In genomic region chr5:131254025-131254424, GRCh38 we compare ENCODE assay signal across 7 cellular contexts. TPM values are rescaled to one million over a fixed set of nuclear protein-coding genes. Genes with fewer than 3 reads are reported as not detected.
A peak's percentile ranks its signal among the peaks of the same experiment; 100 is the strongest.
DNase-seq lines count a peak whose midpoint lies in the region; ATAC-seq and TF ChIP-seq lines count a peak whose summit lies in the region.
"Not testable (repeated sequence)": the region's sequence is repeated elsewhere in the genome, so short reads cannot be mapped to it uniquely, and the experiment has no call there.

No MANE protein-coding gene starts in this region.

- H3K4me1 ChIP-seq in DND-41 (ENCODE audit: insufficient read depth, low read length) (peaks cover 40% of the 10 kb centered on the region), OCI-LY1 (ENCODE audit: insufficient read depth, low read length, severe bottlenecking) (peaks cover 87% of the 10 kb centered on the region)

- H3K9me3 ChIP-seq in DND-41 (ENCODE audit: insufficient read depth, low read length, severe bottlenecking); OCI-LY1 (ENCODE audit: low read length): not testable (repeated sequence)

- peaks cover 80% of the 10 kb centered on the region for H3K4me1 Mint-ChIP-seq in activated CD4-positive, alpha-beta T cell treated with anti-CD3 and anti-CD28 coated beads for 36 hours
- peaks cover 81% of the 10 kb centered on the region for H3K4me1 Mint-ChIP-seq in activated T-helper 1 cell treated with anti-CD3 and anti-CD28 coated beads, Interleukin-12 subunit alpha, Interleukin-12 subunit beta, Interleukin-2, Interleukin-4 antibody, amounts not matched to agents 30 ng/mL and 10 ng/mL and 1 ng/mL, durations not matched to agents 14 hours and 24 hours and 36 hours (ENCODE audit: low read depth)
- H3K4me1 Mint-ChIP-seq in activated naive CD8-positive, alpha-beta T cell treated with anti-CD3 and anti-CD28 coated beads, Interleukin-2, amount 10 ng/mL, durations not matched to agents 7 days and 5 days, result peaks cover 71% of the 10 kb centered on the region
- peaks cover 48% of the 10 kb centered on the region for H3K4me1 Mint-ChIP-seq in memory B cell
- peaks cover 80% of the 10 kb centered on the region for H3K4me1 Mint-ChIP-seq in stimulated activated memory B cell treated with anti-CD40 and anti-IgM and Interleukin-4, amounts not matched to agents 10 μg/mL and 1 μg/mL and 100 μg/mL, for 72 hours

- TF ChIP-seq CTCF in DND-41 (IDR thresholded peaks at IDR 0.05; ENCODE audit: borderline replicate concordance, extremely low read depth, low read length, poor library complexity, severe bottlenecking); OCI-LY1 (IDR thresholded peaks at IDR 0.05; ENCODE audit: low read length): not testable (repeated sequence)

- H2AFZ ChIP-seq in DND-41 (ENCODE audit: low read depth, low read length); OCI-LY1 (ENCODE audit: low read length): not testable (repeated sequence)

- not testable (repeated sequence) for H3F3A ChIP-seq in OCI-LY1 (ENCODE audit: insufficient read depth, low read length)

- not testable (repeated sequence) for H3K9me3 Mint-ChIP-seq in activated CD4-positive, alpha-beta T cell treated with anti-CD3 and anti-CD28 coated beads for 36 hours (ENCODE audit: low read depth); activated T-helper 1 cell treated with anti-CD3 and anti-CD28 coated beads, Interleukin-12 subunit alpha, Interleukin-12 subunit beta, Interleukin-2, Interleukin-4 antibody, amounts not matched to agents 30 ng/mL and 10 ng/mL and 1 ng/mL, durations not matched to agents 14 hours and 24 hours and 36 hours; activated naive CD8-positive, alpha-beta T cell treated with anti-CD3 and anti-CD28 coated beads, Interleukin-2, amount 10 ng/mL, durations not matched to agents 7 days and 5 days; memory B cell; stimulated activated memory B cell treated with anti-CD40 and anti-IgM and Interleukin-4, amounts not matched to agents 10 μg/mL and 1 μg/mL and 100 μg/mL, for 72 hours

- H3K4me2 ChIP-seq in DND-41 (ENCODE audit: insufficient read depth, low read length), result peak overlapping the region; percentile 76
- not testable (repeated sequence) for H3K4me2 ChIP-seq in OCI-LY1 (ENCODE audit: low read length)

- POLR2A ChIA-PET in activated CD4-positive, alpha-beta T cell treated with anti-CD3 and anti-CD28 coated beads for 36 hours (lab: Charles Lee), result interaction anchor here (0.6 to 3.9 kb wide), 6 partner anchors 11 to 120 kb away, joined by 3 to 50 read pairs (median 4); partner anchors contain the start of gene CDC42SE2
- POLR2A ChIA-PET in activated naive CD8-positive, alpha-beta T cell treated with anti-CD3 and anti-CD28 coated beads, Interleukin-2, amount 10 ng/mL, durations not matched to agents 7 days and 5 days (lab: Charles Lee), result interaction anchor here (0.8 to 5.2 kb wide), 9 partner anchors 11 to 126 kb away, joined by 3 to 113 read pairs (median 4); partner anchors contain the start of genes CDC42SE2 and HINT1

- H3K36me3 Mint-ChIP-seq in activated CD4-positive, alpha-beta T cell treated with anti-CD3 and anti-CD28 coated beads for 36 hours (ENCODE audit: low read depth), result peaks cover 24% of the 10 kb centered on the region
- H3K36me3 Mint-ChIP-seq in activated T-helper 1 cell treated with anti-CD3 and anti-CD28 coated beads, Interleukin-12 subunit alpha, Interleukin-12 subunit beta, Interleukin-2, Interleukin-4 antibody, amounts not matched to agents 30 ng/mL and 10 ng/mL and 1 ng/mL, durations not matched to agents 14 hours and 24 hours and 36 hours (ENCODE audit: low read depth), result peaks cover 23% of the 10 kb centered on the region
- peaks cover 14% of the 10 kb centered on the region for H3K36me3 Mint-ChIP-seq in activated naive CD8-positive, alpha-beta T cell treated with anti-CD3 and anti-CD28 coated beads, Interleukin-2, amount 10 ng/mL, durations not matched to agents 7 days and 5 days
- H3K36me3 Mint-ChIP-seq in memory B cell, result peaks cover 10% of the 10 kb centered on the region
- not testable (repeated sequence) for H3K36me3 Mint-ChIP-seq in stimulated activated memory B cell treated with anti-CD40 and anti-IgM and Interleukin-4, amounts not matched to agents 10 μg/mL and 1 μg/mL and 100 μg/mL, for 72 hours

- peaks cover 21% of the 10 kb centered on the region for H3K79me2 ChIP-seq in DND-41 (ENCODE audit: insufficient read depth, low read length)
- not testable (repeated sequence) for H3K79me2 ChIP-seq in OCI-LY1 (ENCODE audit: insufficient read depth, low read length)

- H3K27me3 ChIP-seq in DND-41 (ENCODE audit: insufficient read depth, low read length, poor library complexity); OCI-LY1 (ENCODE audit: insufficient read depth, low read length): not testable (repeated sequence)

- peak overlapping the region; percentile 84 for H3K4me3 Mint-ChIP-seq in activated CD4-positive, alpha-beta T cell treated with anti-CD3 and anti-CD28 coated beads for 36 hours
- peak overlapping the region; percentile 77 for H3K4me3 Mint-ChIP-seq in activated T-helper 1 cell treated with anti-CD3 and anti-CD28 coated beads, Interleukin-12 subunit alpha, Interleukin-12 subunit beta, Interleukin-2, Interleukin-4 antibody, amounts not matched to agents 30 ng/mL and 10 ng/mL and 1 ng/mL, durations not matched to agents 14 hours and 24 hours and 36 hours
- H3K4me3 Mint-ChIP-seq in activated naive CD8-positive, alpha-beta T cell treated with anti-CD3 and anti-CD28 coated beads, Interleukin-2, amount 10 ng/mL, durations not matched to agents 7 days and 5 days, result peak overlapping the region; percentile 98
- H3K4me3 Mint-ChIP-seq in memory B cell, result peak overlapping the region; percentile 63
- H3K4me3 Mint-ChIP-seq in stimulated activated memory B cell treated with anti-CD40 and anti-IgM and Interleukin-4, amounts not matched to agents 10 μg/mL and 1 μg/mL and 100 μg/mL, for 72 hours, result peak overlapping the region; percentile 51

- H3K27ac ChIP-seq in DND-41 (ENCODE audit: low read length) (peak overlapping the region; percentile 95; the same call in 1 of the 2 replicates), OCI-LY1 (ENCODE audit: low read depth, low read length, poor library complexity, severe bottlenecking) (peak overlapping the region; percentile 92)

- DNase-seq in DND-41; activated T-helper 1 cell treated with anti-CD3 and anti-CD28 coated beads, Interleukin-12 subunit alpha, Interleukin-12 subunit beta, Interleukin-2, Interleukin-4 antibody, amounts not matched to agents 30 ng/mL and 10 ng/mL and 1 ng/mL, durations not matched to agents 14 hours and 24 hours and 36 hours (ENCODE audit: low spot score); activated naive CD8-positive, alpha-beta T cell treated with anti-CD3 and anti-CD28 coated beads, Interleukin-2, amount 10 ng/mL, durations not matched to agents 7 days and 5 days; memory B cell (ENCODE audit: low spot score in 2 of 2): not testable (repeated sequence)
- peak; percentile 41 for DNase-seq in activated CD4-positive, alpha-beta T cell treated with anti-CD3 and anti-CD28 coated beads for 36 hours

- H3K9me2 ChIP-seq in OCI-LY1 (ENCODE audit: low read depth, low read length), result not testable (repeated sequence)

- H3K9ac ChIP-seq in DND-41 (ENCODE audit: low read depth, low read length), result 0 out of 2 replicates have a peak overlapping the region, but pooled peaks have one; percentile 57
- not testable (repeated sequence) for H3K9ac ChIP-seq in OCI-LY1 (ENCODE audit: low read length)

- CTCF ChIA-PET in activated CD4-positive, alpha-beta T cell treated with anti-CD3 and anti-CD28 coated beads for 36 hours (lab: Charles Lee), result interaction anchor here (0.7 to 4.0 kb wide), 7 partner anchors 9 to 161 kb away, joined by 3 to 25 read pairs (median 4); partner anchors contain the start of gene CDC42SE2

- intact Hi-C loops in activated CD4-positive, alpha-beta T cell treated with anti-CD3 and anti-CD28 coated beads for 36 hours (cut with DNase I, micrococcal nuclease), result loop anchor here (1.0 to 10.0 kb wide), 7 partner anchors 9 to 848 kb away; no protein-coding TSS in a partner anchor
- intact Hi-C loops in activated T-helper 1 cell treated with anti-CD3 and anti-CD28 coated beads, Interleukin-12 subunit alpha, Interleukin-12 subunit beta, Interleukin-2, Interleukin-4 antibody, amounts not matched to agents 30 ng/mL and 10 ng/mL and 1 ng/mL, durations not matched to agents 14 hours and 24 hours and 36 hours (cut with micrococcal nuclease), result loop anchor here (1.0 to 10.0 kb wide), 6 partner anchors 27 to 768 kb away; partner anchors contain the start of genes FNIP1, LYRM7 and RAPGEF6

- not testable (repeated sequence) for ATAC-seq in DND-41 (ENCODE audit: insufficient read depth, low read depth); activated CD4-positive, alpha-beta T cell treated with anti-CD3 and anti-CD28 coated beads for 36 hours; activated naive CD8-positive, alpha-beta T cell treated with anti-CD3 and anti-CD28 coated beads, Interleukin-2, amount 10 ng/mL, durations not matched to agents 7 days and 5 days (ENCODE audit: low read depth); memory B cell (ENCODE audit: low read depth); stimulated activated memory B cell treated with anti-CD40 and anti-IgM and Interleukin-4, amounts not matched to agents 10 μg/mL and 1 μg/mL and 100 μg/mL, for 72 hours

- H3K4me3 ChIP-seq in DND-41 (ENCODE audit: low read depth in 1 of 2, low read length in 2 of 2); OCI-LY1 (ENCODE audit: low read depth, low read length, poor library complexity, severe bottlenecking): not testable (repeated sequence)

- H3K27ac Mint-ChIP-seq in activated CD4-positive, alpha-beta T cell treated with anti-CD3 and anti-CD28 coated beads for 36 hours, result peak overlapping the region; percentile 93
- H3K27ac Mint-ChIP-seq in activated T-helper 1 cell treated with anti-CD3 and anti-CD28 coated beads, Interleukin-12 subunit alpha, Interleukin-12 subunit beta, Interleukin-2, Interleukin-4 antibody, amounts not matched to agents 30 ng/mL and 10 ng/mL and 1 ng/mL, durations not matched to agents 14 hours and 24 hours and 36 hours, result peak overlapping the region; percentile 89
- H3K27ac Mint-ChIP-seq in activated naive CD8-positive, alpha-beta T cell treated with anti-CD3 and anti-CD28 coated beads, Interleukin-2, amount 10 ng/mL, durations not matched to agents 7 days and 5 days, result peak overlapping the region; percentile 89
- peak overlapping the region; percentile 97 for H3K27ac Mint-ChIP-seq in memory B cell
- H3K27ac Mint-ChIP-seq in stimulated activated memory B cell treated with anti-CD40 and anti-IgM and Interleukin-4, amounts not matched to agents 10 μg/mL and 1 μg/mL and 100 μg/mL, for 72 hours, result peak overlapping the region; percentile 89

- not testable (repeated sequence) for H4K20me1 ChIP-seq in DND-41 (ENCODE audit: insufficient read depth, low read length); OCI-LY1 (ENCODE audit: insufficient read depth, low read length)

- peaks cover 15% of the 10 kb centered on the region; the same call in 1 of the 2 replicates for H3K36me3 ChIP-seq in DND-41 (ENCODE audit: insufficient read depth, low read length)
- H3K36me3 ChIP-seq in OCI-LY1 (ENCODE audit: insufficient read depth, low read length), result peaks cover 31% of the 10 kb centered on the region

- not testable (repeated sequence) for H3K27me3 Mint-ChIP-seq in activated CD4-positive, alpha-beta T cell treated with anti-CD3 and anti-CD28 coated beads for 36 hours; activated T-helper 1 cell treated with anti-CD3 and anti-CD28 coated beads, Interleukin-12 subunit alpha, Interleukin-12 subunit beta, Interleukin-2, Interleukin-4 antibody, amounts not matched to agents 30 ng/mL and 10 ng/mL and 1 ng/mL, durations not matched to agents 14 hours and 24 hours and 36 hours (ENCODE audit: insufficient read depth); activated naive CD8-positive, alpha-beta T cell treated with anti-CD3 and anti-CD28 coated beads, Interleukin-2, amount 10 ng/mL, durations not matched to agents 7 days and 5 days; memory B cell; stimulated activated memory B cell treated with anti-CD40 and anti-IgM and Interleukin-4, amounts not matched to agents 10 μg/mL and 1 μg/mL and 100 μg/mL, for 72 hours

RNA-seq across cellular contexts. Expression of gene CDC42SE2, which starts 9.8 kb away (rescaled TPM):
- total RNA-seq in activated CD4-positive, alpha-beta T cell treated with anti-CD3 and anti-CD28 coated beads for 36 hours, result 10 to 100 TPM; 68.3 to 99.6 TPM
- 100.0 and 103 TPM in 2 replicates for total RNA-seq in activated T-helper 1 cell treated with anti-CD3 and anti-CD28 coated beads, Interleukin-12 subunit alpha, Interleukin-12 subunit beta, Interleukin-2, Interleukin-4 antibody, amounts not matched to agents 30 ng/mL and 10 ng/mL and 1 ng/mL, durations not matched to agents 14 hours and 24 hours and 36 hours
- 100 to 1,000 TPM; 193 to 199 TPM for total RNA-seq in activated naive CD8-positive, alpha-beta T cell treated with anti-CD3 and anti-CD28 coated beads, Interleukin-2, amount 10 ng/mL, durations not matched to agents 7 days and 5 days
